In genomic region chr7:30983042-30983913, GRCh38 we compare ENCODE assay signal across 8 cellular contexts. TPM values are rescaled to one million over a fixed set of nuclear protein-coding genes. Genes with fewer than 3 reads are reported as not detected.
A peak's percentile ranks its signal among the peaks of the same experiment; 100 is the strongest.
DNase-seq lines count a peak whose midpoint lies in the region; ATAC-seq and TF ChIP-seq lines count a peak whose summit lies in the region.

No MANE protein-coding gene starts in this region.

- H3K27ac Mint-ChIP-seq in CD4-positive, alpha-beta T cell = no peak overlapping the region
- H3K27ac Mint-ChIP-seq in activated CD4-positive, alpha-beta T cell treated with anti-CD3 and anti-CD28 coated beads, Interleukin-2, amount 10 ng/mL, durations not matched to agents 7 days and 5 days = no peak overlapping the region

- peaks cover 61% of the 10 kb centered on the region for H3K27me3 Mint-ChIP-seq in CD4-positive, alpha-beta T cell
- peaks cover 16% of the 10 kb centered on the region for H3K27me3 Mint-ChIP-seq in activated CD4-positive, alpha-beta T cell treated with anti-CD3 and anti-CD28 coated beads, Interleukin-2, amount 10 ng/mL, durations not matched to agents 7 days and 5 days

- peak; percentile 65 for ATAC-seq in CD4-positive, alpha-beta T cell (ENCODE audit: poor library complexity)
- ATAC-seq in HG03378 (IDR thresholded peaks at IDR 0.05; ENCODE audit: unreplicated experiment) (peak; percentile 92), lung (ENCODE audit: insufficient read depth, low FRiP score) (peak; percentile 79)

- H3K4me1 Mint-ChIP-seq in CD4-positive, alpha-beta T cell (ENCODE audit: low read depth) = peaks cover 6% of the 10 kb centered on the region
- H3K4me1 Mint-ChIP-seq in activated CD4-positive, alpha-beta T cell treated with anti-CD3 and anti-CD28 coated beads, Interleukin-2, amount 10 ng/mL, durations not matched to agents 7 days and 5 days = peaks cover 4% of the 10 kb centered on the region

- peak; percentile 94 for TF ChIP-seq CTCF in CD4-positive, alpha-beta T cell (IDR thresholded peaks at IDR 0.05)
- TF ChIP-seq CTCF in lung (IDR thresholded peaks at IDR 0.05; ENCODE audit: control extremely low read depth, extremely low read depth) = peak; percentile 96

- H3K27ac ChIP-seq in CD4-positive, alpha-beta T cell (ENCODE audit: low read depth, low read length) = no peak overlapping the region
- no peak overlapping the region for H3K27ac ChIP-seq in lung (ENCODE audit: low read depth in 1 of 2, low read length in 1 of 2)

- intact Hi-C loops in CD4-positive, alpha-beta T cell (cut with DNase I, micrococcal nuclease) = loop anchor here (1.0 to 5.0 kb wide), 2 partner anchors 139 kb away; no protein-coding TSS in a partner anchor

- no peaks in the 10 kb centered on the region for H3K9me3 Mint-ChIP-seq in CD4-positive, alpha-beta T cell
- no peaks in the 10 kb centered on the region for H3K9me3 Mint-ChIP-seq in activated CD4-positive, alpha-beta T cell treated with anti-CD3 and anti-CD28 coated beads, Interleukin-2, amount 10 ng/mL, durations not matched to agents 7 days and 5 days

- no peaks in the 10 kb centered on the region for H3K4me1 ChIP-seq in lung (ENCODE audit: control insufficient read depth in 2 of 2, insufficient read depth in 2 of 2, low read length in 2 of 2)

- H3K9me3 ChIP-seq in CD4-positive, alpha-beta T cell (ENCODE audit: control insufficient read depth, low read length) = no peaks in the 10 kb centered on the region
- H3K9me3 ChIP-seq in lung (ENCODE audit: control insufficient read depth in 2 of 2, insufficient read depth in 1 of 2, low read length in 1 of 2) = no peaks in the 10 kb centered on the region

- H3K27me3 ChIP-seq in CD4-positive, alpha-beta T cell (ENCODE audit: control insufficient read depth, insufficient read depth, low read length) = peaks cover 8% of the 10 kb centered on the region
- no peaks in the 10 kb centered on the region for H3K27me3 ChIP-seq in lung (ENCODE audit: control insufficient read depth, insufficient read depth)

- no peaks in the 10 kb centered on the region for H3K36me3 Mint-ChIP-seq in CD4-positive, alpha-beta T cell (ENCODE audit: low read depth)
- H3K36me3 Mint-ChIP-seq in activated CD4-positive, alpha-beta T cell treated with anti-CD3 and anti-CD28 coated beads, Interleukin-2, amount 10 ng/mL, durations not matched to agents 7 days and 5 days (ENCODE audit: low read depth) = no peaks in the 10 kb centered on the region

- CTCF ChIA-PET in CD4-positive, alpha-beta T cell (lab: Charles Lee) = interaction anchor here (1.0 to 1.9 kb wide), 7 partner anchors 10 to 140 kb away, joined by 3 to 6 read pairs (median 4); no protein-coding TSS in a partner anchor
- CTCF ChIA-PET in activated CD4-positive, alpha-beta T cell treated with anti-CD3 and anti-CD28 coated beads, Interleukin-2, amount 10 ng/mL, durations not matched to agents 7 days and 5 days (lab: Charles Lee) = interaction anchor here (0.6 to 5.0 kb wide), 16 partner anchors 9 to 182 kb away, joined by 3 to 19 read pairs (median 4); no protein-coding TSS in a partner anchor

- POLR2A ChIA-PET in CD4-positive, alpha-beta T cell (lab: Charles Lee) = interaction anchor here (1.5 kb wide), 1 partner anchor 139 kb away, joined by 5 read pairs; no protein-coding TSS in a partner anchor
- POLR2A ChIA-PET in activated CD4-positive, alpha-beta T cell treated with anti-CD3 and anti-CD28 coated beads, Interleukin-2, amount 10 ng/mL, durations not matched to agents 7 days and 5 days (lab: Charles Lee) = interaction anchor here (0.9 to 1.4 kb wide), 2 partner anchors 139 to 151 kb away, joined by 3 to 6 read pairs; no protein-coding TSS in a partner anchor

- no peaks in the 10 kb centered on the region for H3K36me3 ChIP-seq in lung (ENCODE audit: control insufficient read depth in 2 of 2, insufficient read depth in 2 of 2, low read length in 2 of 2)

- peak overlapping the region; percentile 57 for H3K4me3 Mint-ChIP-seq in CD4-positive, alpha-beta T cell
- H3K4me3 Mint-ChIP-seq in activated CD4-positive, alpha-beta T cell treated with anti-CD3 and anti-CD28 coated beads, Interleukin-2, amount 10 ng/mL, durations not matched to agents 7 days and 5 days = no peak overlapping the region

- 9 to 10% methylated on average over 15 of the region's 15 CpGs for WGBS in lung, 2 donors

- peak; percentile 53 to 78 (median 64) for DNase-seq in CD4-positive, alpha-beta T cell
- DNase-seq in GM19240 (ENCODE audit: insufficient read length, low spot score) (peak; percentile 80), NCI-H510A (lab: John Stamatoyannopoulos, UW) (peak; percentile 56), dermis microvascular lymphatic vessel endothelial cell (ENCODE audit: low read depth in 2 of 2) (peak; percentile 57 to 80), lung (ENCODE audit: low spot score) (peak; percentile 76)
- peak; percentile 77 for DNase-seq in activated CD4-positive, alpha-beta T cell treated with anti-CD3 and anti-CD28 coated beads, Interleukin-2, amount 10 ng/mL, durations not matched to agents 7 days and 5 days
- DNase-seq in stimulated activated CD8-positive, alpha-beta memory T cell treated with anti-CD3 and anti-CD28 coated beads, Interleukin-12 subunit alpha, Interleukin-12 subunit beta, amount 100 ng/mL, for 4 hours (ENCODE audit: low read depth) = peak; percentile 30

- H3K4me3 ChIP-seq in lung = no peak overlapping the region

RNA-seq across cellular contexts. Expression of gene GHRHR, which starts 19.5 kb away (rescaled TPM):
- total RNA-seq in CD4-positive, alpha-beta T cell = not detected
- total RNA-seq in activated CD4-positive, alpha-beta T cell treated with anti-CD3 and anti-CD28 coated beads, Interleukin-2, amount 10 ng/mL, durations not matched to agents 7 days and 5 days = not detected
- not detected in 2 replicates for total RNA-seq in dermis microvascular lymphatic vessel endothelial cell
- total RNA-seq in lung = under 1 TPM in 1 of 2 donors, not detected in 1; 0.77 TPM
- under 1 TPM; 0.38 to 0.77 TPM for polyA plus RNA-seq in lung

Comparison
In these comparisons a context has a peak if more than half of its experiments do, and no peak if none do; other contexts are left out.
1. DNase-seq: peak in every context shown above with its lines; median percentile 80 in GM19240; 77 in activated CD4-positive, alpha-beta T cell treated with anti-CD3 and anti-CD28 coated beads, Interleukin-2, amount 10 ng/mL, durations not matched to agents 7 days and 5 days; 76 in lung; 68 in dermis microvascular lymphatic vessel endothelial cell; 64 in CD4-positive, alpha-beta T cell; 56 in NCI-H510A; 30 in stimulated activated CD8-positive, alpha-beta memory T cell treated with anti-CD3 and anti-CD28 coated beads, Interleukin-12 subunit alpha, Interleukin-12 subunit beta, amount 100 ng/mL, for 4 hours.